Comparison of ENCODE assay signal across 17 cellular contexts in genomic region chr19:58038688-58039204, GRCh38. TPM values are rescaled to one million over a fixed set of nuclear protein-coding genes. Genes with fewer than 3 reads are reported as not detected.
DNase-seq lines count a peak whose midpoint lies in the region; ATAC-seq and TF ChIP-seq lines count a peak whose summit lies in the region.
"Had no signal": no experiment of that assay in that cellular context is flagged by ENCODE, and none has a peak within 500 bp of the region (broad histone marks: within the 10 kb centered on the region; RNA-seq: fewer than 3 reads in every experiment).

No MANE protein-coding gene starts in this region.

- peak overlapping the region; percentile 90; the same call in 1 of the 2 replicates for H3K27ac ChIP-seq in GM23338 (ENCODE audit: low read depth)
- no peak overlapping the region for H3K27ac ChIP-seq in neural progenitor cell
- H3K27ac ChIP-seq: SK-N-MC had no signal

- H2AFZ ChIP-seq in GM23338 (no peak overlapping the region), neural progenitor cell (replicated peaks) (peak overlapping the region; percentile 18)

- H4K20me1 ChIP-seq in GM23338 (replicated peaks; ENCODE audit: insufficient read depth) = no peaks in the 10 kb centered on the region
- H4K20me1 ChIP-seq in neural progenitor cell (ENCODE audit: low read depth) = no peaks in the 10 kb centered on the region

- H3K9ac ChIP-seq in NT2/D1 (ENCODE audit: insufficient read length, low read depth) (peak overlapping the region; percentile 54), endocrine pancreas (ENCODE audit: control insufficient read depth, insufficient read depth, low read length) (peak overlapping the region; percentile 21), neural progenitor cell (no peak overlapping the region)

- peaks cover 3% of the 10 kb centered on the region; the same call in 2 of the 3 replicates for H3K4me1 Mint-ChIP-seq in GM23338
- H3K4me1 Mint-ChIP-seq in neural progenitor cell = peaks cover 2% of the 10 kb centered on the region
- H3K4me1 Mint-ChIP-seq: CD4-positive, alpha-beta memory T cell had no signal

- H3F3A ChIP-seq in GM23338 (replicated peaks; ENCODE audit: low read depth) (peaks cover 17% of the 10 kb centered on the region), neural progenitor cell (ENCODE audit: low read depth) (peaks cover 22% of the 10 kb centered on the region)

- DNase-seq in GM23338 (ENCODE audit: low spot score) = peak; percentile 60
- no peak for DNase-seq in NT2/D1 (ENCODE audit: low read depth, low spot score)
- peak; percentile 23 for DNase-seq in neural progenitor cell (ENCODE audit: low spot score)
- DNase-seq: Calu3; CD4-positive, alpha-beta memory T cell; GOT3; NCI-H1417 treated with DMSO at 0.1 percent for 48 hours; NCI-H2081; NCI-H510A; Right ventricle myocardium superior; T-helper 1 cell had no signal

- H3K27me3 ChIP-seq in GM23338 (ENCODE audit: insufficient read depth) (peaks cover 24% of the 10 kb centered on the region), NT2/D1 (ENCODE audit: insufficient read depth, insufficient read length) (no peaks in the 10 kb centered on the region), endocrine pancreas (ENCODE audit: control insufficient read depth, insufficient read depth, low read length) (no peaks in the 10 kb centered on the region), neural progenitor cell (peaks cover 12% of the 10 kb centered on the region)

- H3K9me3 Mint-ChIP-seq in GM23338 (peaks cover 81% of the 10 kb centered on the region), neural progenitor cell (peaks cover 56% of the 10 kb centered on the region)

- ATAC-seq in GM23338 (peak; percentile 21), GM21723 (IDR thresholded peaks at IDR 0.05; ENCODE audit: unreplicated experiment) (no peak), HG02642 (IDR thresholded peaks at IDR 0.05; ENCODE audit: poor library complexity, unreplicated experiment) (no peak), HG03108 (IDR thresholded peaks at IDR 0.05; ENCODE audit: unreplicated experiment) (no peak)

- H3K4me3 Mint-ChIP-seq in GM23338 (no peak overlapping the region), neural progenitor cell (no peak overlapping the region)
- H3K4me3 Mint-ChIP-seq: CD4-positive, alpha-beta memory T cell had no signal

- H3K9me2 ChIP-seq in GM23338 (ENCODE audit: insufficient read depth) = no peaks in the 10 kb centered on the region

- H3K4me3 ChIP-seq in GM23338 (peak overlapping the region; percentile 27; the same call in 1 of the 2 replicates), NT2/D1 (ENCODE audit: insufficient read length, low read depth) (no peak overlapping the region), endocrine pancreas (ENCODE audit: control insufficient read depth, insufficient read depth, low read length) (no peak overlapping the region), neural progenitor cell (no peak overlapping the region)
- H3K4me3 ChIP-seq: SK-N-MC had no signal

- H3K27me3 Mint-ChIP-seq in GM23338 (ENCODE audit: insufficient read depth, low read depth, poor library complexity) = peaks cover 16% of the 10 kb centered on the region
- peaks cover 4% of the 10 kb centered on the region for H3K27me3 Mint-ChIP-seq in neural progenitor cell (ENCODE audit: insufficient read depth, low read depth)

- H3K4me2 ChIP-seq in GM23338 = peak overlapping the region; percentile 70
- peak overlapping the region; percentile 42 for H3K4me2 ChIP-seq in neural progenitor cell

- peaks cover 39% of the 10 kb centered on the region for H3K36me3 Mint-ChIP-seq in GM23338 (ENCODE audit: low read depth)
- H3K36me3 Mint-ChIP-seq in neural progenitor cell = peaks cover 12% of the 10 kb centered on the region

- no peaks in the 10 kb centered on the region for H3K36me3 ChIP-seq in GM23338 (ENCODE audit: insufficient read depth)
- H3K36me3 ChIP-seq in NT2/D1 (ENCODE audit: insufficient read depth, insufficient read length, low read length) = no peaks in the 10 kb centered on the region
- no peaks in the 10 kb centered on the region for H3K36me3 ChIP-seq in endocrine pancreas (ENCODE audit: control insufficient read depth, insufficient read depth, low read length)
- H3K36me3 ChIP-seq in neural progenitor cell = no peaks in the 10 kb centered on the region

- no peaks in the 10 kb centered on the region for H3K9me3 ChIP-seq in NT2/D1 (ENCODE audit: insufficient read depth, low read length)
- H3K9me3 ChIP-seq in endocrine pancreas (ENCODE audit: control insufficient read depth, low read length) = no peaks in the 10 kb centered on the region
- no peaks in the 10 kb centered on the region for H3K9me3 ChIP-seq in neural progenitor cell (ENCODE audit: low read depth)

- H3K79me2 ChIP-seq in GM23338 (replicated peaks; ENCODE audit: insufficient read depth) (no peaks in the 10 kb centered on the region), neural progenitor cell (ENCODE audit: low read depth) (no peaks in the 10 kb centered on the region)

- H3K4me1 ChIP-seq in GM23338 (ENCODE audit: insufficient read depth) = peaks cover 33% of the 10 kb centered on the region
- peaks cover 14% of the 10 kb centered on the region for H3K4me1 ChIP-seq in NT2/D1 (ENCODE audit: insufficient read depth, insufficient read length)
- no peaks in the 10 kb centered on the region for H3K4me1 ChIP-seq in endocrine pancreas (ENCODE audit: control insufficient read depth, insufficient read depth, low read length)
- peaks cover 14% of the 10 kb centered on the region for H3K4me1 ChIP-seq in neural progenitor cell

- H3K27ac Mint-ChIP-seq in GM23338 = no peak overlapping the region
- no peak overlapping the region for H3K27ac Mint-ChIP-seq in neural progenitor cell
- H3K27ac Mint-ChIP-seq: CD4-positive, alpha-beta memory T cell had no signal

- TF ChIP-seq CTCF in GM23338 (conservative IDR thresholded peaks at IDR 0.05; ENCODE audit: low read depth in 2 of 2) = no peak
- TF ChIP-seq CTCF in neural progenitor cell (IDR thresholded peaks at IDR 0.05) = no peak

TF ChIP-seq in GM23338, 12 proteins besides CTCF, POLR2A, EP300 and RAD21:
- TF ChIP-seq EZH2 (IDR thresholded peaks at IDR 0.05; ENCODE audit: low read depth, unreplicated experiment) (no peak), POLR2AphosphoS5 (IDR thresholded peaks at IDR 0.05; ENCODE audit: low read depth) (peak; percentile 62)

RNA-seq across cellular contexts. Expression of gene ZSCAN1, which starts 4.9 kb away (rescaled TPM):
- total RNA-seq in GM23338 (2014; rRNA removed; shearing (Covaris generic)) = 0.93 and 1.5 TPM in 2 replicates
- 3.9 and 4.9 TPM in 2 replicates for polyA plus RNA-seq in GM23338 (2016; fragmentation: Nextera tagmentation; extraction: Ambion mirVana)
- total RNA-seq in neural progenitor cell (ENCODE audit: low replicate concordance) = 0.67 and 4.1 TPM in 2 replicates
- total RNA-seq: Calu3; CD4-positive, alpha-beta memory T cell; HT1080; Right ventricle myocardium superior had no signal
- polyA plus RNA-seq: CD4-positive, alpha-beta memory T cell had no signal

RNA-seq across cellular contexts. Expression of gene ZNF135, which starts 20.3 kb away (rescaled TPM):
- total RNA-seq in GM23338 (2014; rRNA removed; shearing (Covaris generic)) = 9.8 and 10.3 TPM in 2 replicates
- 2.8 and 4.8 TPM in 2 replicates for polyA plus RNA-seq in GM23338 (2016; fragmentation: Nextera tagmentation; extraction: Ambion mirVana)
- 9.5 and 11.1 TPM in 2 replicates for total RNA-seq in neural progenitor cell (ENCODE audit: low replicate concordance)
- total RNA-seq: Calu3, HT1080 had no signal

RNA-seq across cellular contexts. Expression of gene ZNF606, which starts 36.1 kb away (rescaled TPM):
- 54.4 and 55.6 TPM in 2 replicates for total RNA-seq in GM23338 (2014; rRNA removed; shearing (Covaris generic))
- polyA plus RNA-seq in GM23338 (2016; fragmentation: Nextera tagmentation; extraction: Ambion mirVana) = 11.4 and 13.6 TPM in 2 replicates
- total RNA-seq in neural progenitor cell (ENCODE audit: low replicate concordance) = 48.7 and 50.9 TPM in 2 replicates

RNA-seq across cellular contexts. Expression of gene ZSCAN18, which starts 59.3 kb away (rescaled TPM):
- total RNA-seq in GM23338 (2014; rRNA removed; shearing (Covaris generic)) = 63.9 and 75.0 TPM in 2 replicates
- polyA plus RNA-seq in GM23338 (2016; fragmentation: Nextera tagmentation; extraction: Ambion mirVana) = 25.1 and 29.1 TPM in 2 replicates
- 49.1 and 144 TPM in 2 replicates for total RNA-seq in neural progenitor cell (ENCODE audit: low replicate concordance)
